Comparison of ENCODE assay signal across 23 cellular contexts in genomic region chr21:14054682-14055081, GRCh38.
"Had no signal": no experiment of that assay in that cellular context is flagged by ENCODE, and none has a peak within 500 bp of the region (broad histone marks: within the 10 kb centered on the region; RNA-seq: fewer than 3 reads in every experiment).

No MANE protein-coding gene starts in this region.

- H3K4me1 Mint-ChIP-seq: mesothelial cell of epicardium; neural crest cell; stimulated activated effector memory CD8-positive, alpha-beta T cell treated with anti-CD3 and anti-CD28 coated beads, Interleukin-12 subunit alpha, Interleukin-12 subunit beta, amount 100 ng/mL, for 72 hours had no signal

- H3K79me2 ChIP-seq: parathyroid adenoma had no signal

- H3K9me3 Mint-ChIP-seq: stimulated activated effector memory CD8-positive, alpha-beta T cell treated with anti-CD3 and anti-CD28 coated beads, Interleukin-12 subunit alpha, Interleukin-12 subunit beta, amount 100 ng/mL, for 72 hours had no signal

- H3K36me3 ChIP-seq: gastrocnemius medialis, lower lobe of right lung, sigmoid colon, stomach, thyroid gland had no signal

- H3K9me3 ChIP-seq: gastrocnemius medialis, lower lobe of right lung, mucosa of descending colon, sigmoid colon, thyroid gland had no signal

- H3K36me3 Mint-ChIP-seq: mesothelial cell of epicardium; naive B cell; natural killer cell treated with Interleukin-12 subunit alpha and Interleukin-12 subunit beta and Interleukin-15 and Interleukin-18, amount 100 ng/mL, for 72 hours; stimulated activated effector memory CD8-positive, alpha-beta T cell treated with anti-CD3 and anti-CD28 coated beads, Interleukin-12 subunit alpha, Interleukin-12 subunit beta, amount 100 ng/mL, for 72 hours; type B pancreatic cell had no signal

- H3K27me3 ChIP-seq: gastrocnemius medialis, sigmoid colon, stomach, thyroid gland had no signal

- H3K4me1 ChIP-seq: gastrocnemius medialis, lower lobe of right lung, parathyroid adenoma, stomach, thyroid gland had no signal

- H3K27me3 Mint-ChIP-seq: naive B cell; natural killer cell treated with Interleukin-12 subunit alpha and Interleukin-12 subunit beta and Interleukin-15 and Interleukin-18, amount 100 ng/mL, for 72 hours; progenitor cell of endocrine pancreas; type B pancreatic cell had no signal

- H3K4me3 Mint-ChIP-seq: mesothelial cell of epicardium; naive B cell; natural killer cell treated with Interleukin-12 subunit alpha and Interleukin-12 subunit beta and Interleukin-15 and Interleukin-18, amount 100 ng/mL, for 72 hours; neural crest cell; stimulated activated effector memory CD8-positive, alpha-beta T cell treated with anti-CD3 and anti-CD28 coated beads, Interleukin-12 subunit alpha, Interleukin-12 subunit beta, amount 100 ng/mL, for 72 hours; type B pancreatic cell had no signal

- DNase-seq: dermis blood vessel endothelial cell; effector memory CD4-positive, alpha-beta T cell; foreskin fibroblast; gastrocnemius medialis; head of caudate nucleus; left ventricle myocardium superior; lower lobe of right lung; naive B cell; sigmoid colon; stimulated activated CD4-positive, alpha-beta T cell treated with anti-CD3 and anti-CD28 coated beads, Interleukin-2, amount 100 ng/mL, for 24 hours; stimulated activated CD4-positive, alpha-beta T cell treated with anti-CD3 and anti-CD28 coated beads, Interleukin-4, amount 100 ng/mL, for 24 hours; stimulated activated naive CD4-positive, alpha-beta T cell treated with Interleukin-2 at 50 U/mL for 16 hours; stomach; thyroid gland had no signal

- H3K27ac ChIP-seq: coronary artery, gastrocnemius medialis, lower lobe of right lung, parathyroid adenoma, stomach, thyroid gland had no signal

- H3K4me3 ChIP-seq: coronary artery, gastrocnemius medialis, lower lobe of right lung, mucosa of descending colon, sigmoid colon, stomach, thyroid gland had no signal

- H3K27ac Mint-ChIP-seq: mesothelial cell of epicardium; natural killer cell treated with Interleukin-12 subunit alpha and Interleukin-12 subunit beta and Interleukin-15 and Interleukin-18, amount 100 ng/mL, for 72 hours; progenitor cell of endocrine pancreas; stimulated activated effector memory CD8-positive, alpha-beta T cell treated with anti-CD3 and anti-CD28 coated beads, Interleukin-12 subunit alpha, Interleukin-12 subunit beta, amount 100 ng/mL, for 72 hours; type B pancreatic cell had no signal

- H2AFZ ChIP-seq: parathyroid adenoma had no signal

- H3K9ac ChIP-seq: parathyroid adenoma had no signal
